ENCODE assay signal across 9 cellular contexts in the genomic region with DNA sequence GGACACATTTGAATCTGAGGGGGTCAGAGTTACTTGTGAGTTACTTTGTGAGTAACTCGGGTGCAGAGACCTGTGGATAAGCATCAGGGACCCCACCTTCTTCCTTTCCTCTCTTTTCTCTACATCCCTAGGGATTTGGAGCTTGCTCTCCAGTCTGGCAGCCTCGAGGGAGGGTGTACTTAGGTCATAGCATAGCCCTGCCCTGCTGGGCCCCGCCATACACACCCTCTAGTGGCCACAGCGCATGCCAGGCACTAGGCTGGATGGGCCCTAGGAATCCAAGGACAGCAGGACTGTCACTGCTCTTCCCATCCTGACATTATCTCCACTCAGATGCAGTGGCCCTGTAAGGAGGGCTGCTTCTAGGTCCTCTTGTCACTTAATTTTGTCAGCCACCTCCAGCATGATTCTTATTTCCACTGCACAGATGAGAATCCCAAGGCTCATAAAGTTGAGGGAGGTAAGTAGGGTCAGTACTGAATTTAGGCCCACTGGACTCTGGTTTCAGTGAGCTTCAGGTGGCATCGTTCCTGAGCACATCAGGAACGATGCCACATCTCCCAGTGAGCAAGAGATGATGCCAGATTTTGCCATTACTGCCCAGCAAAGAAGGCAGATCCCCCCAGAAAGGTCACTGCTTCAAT. TPM values are rescaled to one million over a fixed set of nuclear protein-coding genes. Genes with fewer than 3 reads are reported as not detected.
DNase-seq lines count a peak whose midpoint lies in the region; ATAC-seq, FAIRE-seq and TF ChIP-seq lines count a peak whose summit lies in the region.
"Had no signal": no experiment of that assay in that cellular context is flagged by ENCODE, and none has a peak within 500 bp of the region (broad histone marks: within the 10 kb centered on the region; RNA-seq: fewer than 3 reads in every experiment).

No MANE protein-coding gene starts in this region.

- H2AFZ ChIP-seq in OCI-LY3 (ENCODE audit: low read depth, low read length): no peak overlapping the region

- no peak overlapping the region for H3K9ac ChIP-seq in OCI-LY3 (ENCODE audit: low read length)

- H3K4me2 ChIP-seq in OCI-LY3 (ENCODE audit: low read length): no peak overlapping the region

- POLR2A ChIA-PET in BJ (lab: Charles Lee): no interaction called here

- ATAC-seq in GM19324 (IDR thresholded peaks at IDR 0.05; ENCODE audit: low FRiP score, unreplicated experiment): no peak

- H3K79me2 ChIP-seq in OCI-LY3 (ENCODE audit: low read length): no peaks in the 10 kb centered on the region

- H3K9me3 ChIP-seq in OCI-LY3 (ENCODE audit: insufficient read depth, low read length): no peaks in the 10 kb centered on the region

- H3K4me3 ChIP-seq in BJ (ENCODE audit: low read depth, low read length) (no peak overlapping the region), OCI-LY3 (ENCODE audit: low read length) (no peak overlapping the region)

- peaks cover 7% of the 10 kb centered on the region; the same call in 1 of the 2 replicates for H3K4me1 ChIP-seq in OCI-LY3 (ENCODE audit: low read length)

- DNase-seq in BJ (ENCODE audit: low read depth) (no peak), H4 (ENCODE audit: low spot score) (peak; percentile 78), dedifferentiated amniotic fluid mesenchymal stem cell (ENCODE audit: extremely low spot score) (peak; percentile 72), lung microvascular endothelial cell (ENCODE audit: low read depth in 2 of 2) (peak; percentile 79 to 87), GM19239 (ENCODE audit: insufficient read length, low spot score) (no peak), NCI-H1048 (lab: John Stamatoyannopoulos, UW) (no peak)

- no peak for FAIRE-seq in GM19239 (lab: Jason Lieb, UNC)
- FAIRE-seq: islet of Langerhans had no signal

- CTCF ChIA-PET in BJ (lab: Yijun Ruan, JAX): interaction anchor here (0.6 to 13.6 kb wide), 22 partner anchors 10 to 162 kb away, joined by 3 to 155 read pairs (median 5); no protein-coding TSS in a partner anchor

- H3K36me3 ChIP-seq in BJ (ENCODE audit: control insufficient read depth, insufficient read depth, low read length) (no peaks in the 10 kb centered on the region), OCI-LY3 (replicated peaks; ENCODE audit: low read depth, low read length) (no peaks in the 10 kb centered on the region)

- TF ChIP-seq CTCF in BJ (IDR thresholded peaks at IDR 0.05; ENCODE audit: insufficient read depth, low read depth, low read length) (peak; percentile 98), OCI-LY3 (IDR thresholded peaks at IDR 0.05; ENCODE audit: low read depth, low read length) (peak; percentile 81)

- no peak overlapping the region for H3K27ac ChIP-seq in OCI-LY3 (ENCODE audit: low read length)

- H3K27me3 ChIP-seq in BJ (ENCODE audit: control insufficient read depth, insufficient read depth, low read length) (no peaks in the 10 kb centered on the region), OCI-LY3 (ENCODE audit: low read depth, low read length) (no peaks in the 10 kb centered on the region)

- no peaks in the 10 kb centered on the region for H4K20me1 ChIP-seq in OCI-LY3 (ENCODE audit: insufficient read depth, low read length)

RNA-seq across cellular contexts. Expression of a gene that starts 3.6 kb away (rescaled TPM):
- polyA plus RNA-seq in BJ (2011; rRNA removed): 2.5 and 3.8 TPM in 2 replicates
- 8.8 and 10.2 TPM in 2 replicates for polyA minus RNA-seq in BJ (2011; rRNA and poly(A)+ RNA removed)
- 3.4 and 4.7 TPM in 2 replicates for total RNA-seq in H4 (2014; rRNA removed; shearing (Covaris generic))
- total RNA-seq in lung microvascular endothelial cell: 3.8 and 5.2 TPM in 2 replicates

Comparison
In these comparisons a context has a peak if more than half of its experiments do, and no peak if none do; other contexts are left out.
1. DNase-seq: peak in H4 (single experiment), dedifferentiated amniotic fluid mesenchymal stem cell (single experiment) and lung microvascular endothelial cell (2 of 2); none in BJ (single experiment), GM19239 (single experiment) and NCI-H1048 (single experiment).